ENCODE assay signal across 16 cellular contexts in the genomic region with DNA sequence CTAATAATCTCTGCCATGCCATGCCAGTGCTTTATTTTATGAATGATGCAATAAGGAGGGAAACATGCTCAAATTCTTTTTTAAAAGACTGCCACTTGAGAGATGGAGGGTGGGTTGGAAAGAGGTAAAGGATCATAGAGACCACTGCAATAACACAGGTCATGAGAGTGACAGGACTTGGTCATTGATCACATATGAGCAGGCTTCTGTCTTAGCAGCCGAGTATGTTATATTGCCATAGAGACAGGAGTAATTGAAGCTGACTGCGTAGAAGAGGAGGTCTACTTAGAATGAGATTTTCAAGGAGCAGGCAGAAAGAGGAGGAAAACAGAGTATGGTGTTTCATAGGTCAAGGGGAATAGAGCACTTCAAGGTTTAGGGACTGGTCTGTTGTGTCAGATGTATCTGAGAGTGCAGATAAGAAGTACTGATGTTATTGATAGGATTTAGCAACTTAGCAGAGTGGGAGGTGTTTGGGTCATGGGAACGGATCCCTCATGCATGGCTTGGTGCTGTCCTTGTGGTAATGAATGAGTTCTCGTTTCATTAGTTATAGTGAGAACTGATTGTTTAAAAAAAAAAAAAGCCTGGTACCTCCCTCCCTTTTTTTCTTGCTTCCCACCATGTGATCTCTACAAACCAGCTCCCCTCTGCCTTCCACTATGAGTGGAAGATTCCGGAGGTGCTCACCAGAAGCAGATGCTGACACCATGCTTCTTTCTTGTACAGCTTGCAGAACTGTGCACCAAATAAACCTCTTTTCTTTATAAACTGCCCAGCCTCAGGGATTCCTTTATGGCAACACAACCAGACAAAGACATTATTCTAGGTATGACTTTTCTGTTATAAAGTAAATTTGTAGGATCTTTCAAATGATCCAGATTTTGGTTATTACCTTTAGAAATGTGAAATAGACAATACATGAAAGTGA. TPM values are rescaled to one million over a fixed set of nuclear protein-coding genes. Genes with fewer than 3 reads are reported as not detected.
DNase-seq lines count a peak whose midpoint lies in the region; ATAC-seq and TF ChIP-seq lines count a peak whose summit lies in the region.
"Had no signal": no experiment of that assay in that cellular context is flagged by ENCODE, and none has a peak within 500 bp of the region (broad histone marks: within the 10 kb centered on the region; RNA-seq: fewer than 3 reads in every experiment).

No MANE protein-coding gene starts in this region.

- no peak for TF ChIP-seq POLR2A in sigmoid colon (IDR thresholded peaks at IDR 0.05)

- H3K27me3 Mint-ChIP-seq in Caco-2 (ENCODE audit: insufficient read depth, unreplicated experiment) (no peaks in the 10 kb centered on the region), HFFc6 (ENCODE audit: insufficient read depth) (peaks cover 4% of the 10 kb centered on the region; the same call in 1 of the 2 replicates)
- H3K27me3 Mint-ChIP-seq: activated CD4-positive, alpha-beta memory T cell treated with anti-CD3 and anti-CD28 coated beads, Interleukin-2, amount 10 ng/mL, durations not matched to agents 7 days and 5 days had no signal

- intact Hi-C loops in Caco-2 (cut with micrococcal nuclease; ENCODE audit: unreplicated experiment) = no loop called here
- intact Hi-C loops in sigmoid colon (cut with DNase I) = no loop called here

- H3K4me1 ChIP-seq in Caco-2 (peaks cover 22% of the 10 kb centered on the region), smooth muscle cell (ENCODE audit: low read depth) (no peaks in the 10 kb centered on the region), sigmoid colon (peaks cover 0 to 43% (median 25%) of the 10 kb centered on the region in 4 donors)

- no peaks in the 10 kb centered on the region for H3K27me3 ChIP-seq in Caco-2 (replicated peaks; ENCODE audit: control insufficient read depth, insufficient read depth, low read length)
- H3K27me3 ChIP-seq in smooth muscle cell (ENCODE audit: low read depth) = no peaks in the 10 kb centered on the region
- H3K27me3 ChIP-seq in sigmoid colon = no peaks in the 10 kb centered on the region
- H3K27me3 ChIP-seq: adrenal gland; BLaER1 treated with 17β-estradiol and CSF1 and Interleukin-3, amounts not matched to agents 10 nM and 100 nM had no signal

- H3K9me3 Mint-ChIP-seq in Caco-2 (ENCODE audit: unreplicated experiment) (peaks cover 19% of the 10 kb centered on the region), HFFc6 (no peaks in the 10 kb centered on the region)

- H3K27ac Mint-ChIP-seq in Caco-2 (ENCODE audit: unreplicated experiment) = peak overlapping the region; percentile 60
- H3K27ac Mint-ChIP-seq in HFFc6 = peak overlapping the region; percentile 67; the same call in 1 of the 2 replicates
- H3K27ac Mint-ChIP-seq: activated CD4-positive, alpha-beta memory T cell treated with anti-CD3 and anti-CD28 coated beads, Interleukin-2, amount 10 ng/mL, durations not matched to agents 7 days and 5 days had no signal

- CTCF ChIA-PET in Caco-2 (lab: Charles Lee) = no interaction called here

- BruUV-seq in Caco-2 (replicated peaks; lab: Mats Ljungman, UMichigan) = no TSS peak

- H3K4me3 ChIP-seq in Caco-2 (ENCODE audit: low read depth, low read length) (no peak overlapping the region), smooth muscle cell (no peak overlapping the region), sigmoid colon (no peak overlapping the region)
- H3K4me3 ChIP-seq: adrenal gland; BLaER1 treated with 17β-estradiol and CSF1 and Interleukin-3, amounts not matched to agents 10 nM and 100 nM had no signal

- no peak overlapping the region for H3K9ac ChIP-seq in smooth muscle cell (ENCODE audit: low read depth)
- H3K9ac ChIP-seq: BLaER1 treated with 17β-estradiol and CSF1 and Interleukin-3, amounts not matched to agents 10 nM and 100 nM had no signal

- no peaks in the 10 kb centered on the region for H3F3A ChIP-seq in smooth muscle cell (ENCODE audit: low read depth)

- H3K4me3 Mint-ChIP-seq in Caco-2 (ENCODE audit: unreplicated experiment) (no peak overlapping the region), HFFc6 (no peak overlapping the region)
- H3K4me3 Mint-ChIP-seq: activated CD4-positive, alpha-beta memory T cell treated with anti-CD3 and anti-CD28 coated beads, Interleukin-2, amount 10 ng/mL, durations not matched to agents 7 days and 5 days had no signal

- no peak overlapping the region for H3K4me2 ChIP-seq in smooth muscle cell

- no peak for TF ChIP-seq EP300 in sigmoid colon (IDR thresholded peaks at IDR 0.05)

- H4K20me1 ChIP-seq in smooth muscle cell (ENCODE audit: low read depth) = peaks cover 72% of the 10 kb centered on the region

- POLR2A ChIA-PET in Caco-2 (lab: Charles Lee) = no interaction called here

- H3K9me3 ChIP-seq in Caco-2 (no peaks in the 10 kb centered on the region), smooth muscle cell (replicated peaks; ENCODE audit: low read depth) (no peaks in the 10 kb centered on the region), sigmoid colon (no peaks in the 10 kb centered on the region)
- H3K9me3 ChIP-seq: adrenal gland had no signal

- H3K27ac ChIP-seq in cingulate gyrus (ENCODE audit: low read depth, low read length) = peak overlapping the region; percentile 75
- H3K27ac ChIP-seq in smooth muscle cell (ENCODE audit: low read depth) = peak overlapping the region; percentile 22
- peak overlapping the region in 1 of 4 donors; percentile 77 for H3K27ac ChIP-seq in sigmoid colon
- H3K27ac ChIP-seq: adrenal gland; BLaER1 treated with 17β-estradiol and CSF1 and Interleukin-3, amounts not matched to agents 10 nM and 100 nM had no signal

- H2AFZ ChIP-seq in smooth muscle cell (ENCODE audit: low read depth) = no peak overlapping the region

- peaks cover 77% of the 10 kb centered on the region for H3K36me3 Mint-ChIP-seq in Caco-2 (ENCODE audit: insufficient read depth, unreplicated experiment)
- peaks cover 36% of the 10 kb centered on the region for H3K36me3 Mint-ChIP-seq in HFFc6 (ENCODE audit: low read depth)

- DNase-seq in Caco-2 (no peak), HFFc6 (no peak), smooth muscle cell (lab: John Stamatoyannopoulos, UW; ENCODE audit: unreplicated experiment) (no peak), sigmoid colon (no peak), middle frontal gyrus (ENCODE audit: extremely low spot score, low spot score) (no peak)
- DNase-seq: activated CD4-positive, alpha-beta memory T cell treated with anti-CD3 and anti-CD28 coated beads, Interleukin-2, amount 10 ng/mL, durations not matched to agents 7 days and 5 days; activated T-cell treated with anti-CD3 and anti-CD28 coated beads, Interleukin-2, amount 50 U/mL, for 48 hours; adrenal gland; DMS79; left cardiac atrium; stimulated activated CD4-positive, alpha-beta T cell treated with anti-CD3 and anti-CD28 coated beads, Interleukin-4, amount 100 ng/mL, for 24 hours had no signal

- H3K79me2 ChIP-seq in smooth muscle cell (ENCODE audit: low read depth) = peaks cover 55% of the 10 kb centered on the region

- H3K36me3 ChIP-seq in Caco-2 (ENCODE audit: control insufficient read depth, insufficient read depth, low read length) = peaks cover 4% of the 10 kb centered on the region
- H3K36me3 ChIP-seq in smooth muscle cell (ENCODE audit: low read depth) = no peaks in the 10 kb centered on the region
- no peaks in the 10 kb centered on the region for H3K36me3 ChIP-seq in sigmoid colon

- H3K4me1 Mint-ChIP-seq in Caco-2 (ENCODE audit: low read depth, unreplicated experiment) (peaks cover 16% of the 10 kb centered on the region), HFFc6 (ENCODE audit: low read depth) (peaks cover 65% of the 10 kb centered on the region)

- no peak for ATAC-seq in GM21367 (IDR thresholded peaks at IDR 0.05; ENCODE audit: unreplicated experiment)
- ATAC-seq: HCT116, Panc1 had no signal

- WGBS in smooth muscle cell (ENCODE audit: low lambda C conversion rate) = 90% methylated on average over 5 of the region's 5 CpGs
- 94 to 96% methylated on average over 5 of the region's 5 CpGs for WGBS in sigmoid colon, 2 donors

- TF ChIP-seq CTCF in Caco-2 (IDR thresholded peaks at IDR 0.05; ENCODE audit: insufficient read depth in 1 of 2, low read depth in 1 of 2, low read length in 1 of 2, severe bottlenecking in 1 of 2, unreplicated experiment in 1 of 2) (no peak), HFFc6 (IDR thresholded peaks at IDR 0.05) (no peak), smooth muscle cell (IDR thresholded peaks at IDR 0.05; ENCODE audit: borderline replicate concordance, insufficient read depth, poor library complexity, severe bottlenecking) (no peak), sigmoid colon (IDR thresholded peaks at IDR 0.05) (no peak)

RNA-seq across cellular contexts. Expression of a gene that starts 32.8 kb away (rescaled TPM):
- total RNA-seq in Caco-2 (2022) (288 and 307 TPM in 2 replicates), smooth muscle cell (211 and 238 TPM in 2 replicates), sigmoid colon (100 to 1,000 TPM; 132 to 196 (median 149) TPM)
- total RNA-seq in HFFc6 (2021; fragmentation: NEBNext Ultra II Directional; extraction: Animal tissue kit (Norgen Biotek cat#: 25700)) = 100 to 1,000 TPM; 150 to 199 (median 172) TPM
- polyA plus RNA-seq in smooth muscle cell (156 and 171 TPM in 2 replicates), sigmoid colon (100 to 1,000 TPM; 195 to 809 (median 459) TPM)
